8 cellular contexts compared by ENCODE assay signal in genomic region chr6:21597706-21598273, GRCh38. TPM values are rescaled to one million over a fixed set of nuclear protein-coding genes. Genes with fewer than 3 reads are reported as not detected.
DNase-seq lines count a peak whose midpoint lies in the region; ATAC-seq and TF ChIP-seq lines count a peak whose summit lies in the region.

No MANE protein-coding gene starts in this region.

- DNase-seq in activated T-cell treated with anti-CD3 and anti-CD28 coated beads, Interleukin-2, amount 50 U/mL, for 72 hours = no peak
- DNase-seq in activated T-cell treated with anti-CD3 and anti-CD28 coated beads, Interleukin-2, amount 50 U/mL, for 48 hours = no peak
- DNase-seq in ascending aorta (ENCODE audit: low spot score in 2 of 2) = no peak
- no peak for DNase-seq in kidney epithelial cell (ENCODE audit: low read depth)
- DNase-seq in type B pancreatic cell (ENCODE audit: extremely low spot score, unreplicated experiment) = no peak
- no peak for DNase-seq in NCI-H1105 treated with DMSO at 0.1 percent for 48 hours (lab: John Stamatoyannopoulos, UW)

- peaks cover 58% of the 10 kb centered on the region for H3K27me3 Mint-ChIP-seq in activated T-cell treated with anti-CD3 and anti-CD28 coated beads, Interleukin-2, amount 50 U/mL, for 72 hours (ENCODE audit: low read depth)
- H3K27me3 Mint-ChIP-seq in type B pancreatic cell = peaks cover 4% of the 10 kb centered on the region

- peaks cover 0 to 4% of the 10 kb centered on the region in 2 donors for H3K4me1 ChIP-seq in ascending aorta

- intact Hi-C loops in ascending aorta (cut with DNase I) = loop anchor here (2.0 to 10.0 kb wide), 7 partner anchors 37 to 1297 kb away; no protein-coding TSS in a partner anchor

- H3K4me1 Mint-ChIP-seq in activated T-cell treated with anti-CD3 and anti-CD28 coated beads, Interleukin-2, amount 50 U/mL, for 72 hours (ENCODE audit: low read depth) = peaks cover 32% of the 10 kb centered on the region
- H3K4me1 Mint-ChIP-seq in type B pancreatic cell (ENCODE audit: unreplicated experiment) = peaks cover 31% of the 10 kb centered on the region

- H3K4me3 ChIP-seq in ascending aorta = peak overlapping the region; percentile 78
- H3K4me3 ChIP-seq in kidney epithelial cell (ENCODE audit: low read depth, low read length) = peak overlapping the region; percentile 99

- no peak overlapping the region for H3K27ac Mint-ChIP-seq in activated T-cell treated with anti-CD3 and anti-CD28 coated beads, Interleukin-2, amount 50 U/mL, for 72 hours
- H3K27ac Mint-ChIP-seq in type B pancreatic cell = peak overlapping the region; percentile 74

- no peaks in the 10 kb centered on the region for H3K27me3 ChIP-seq in ascending aorta
- H3K27me3 ChIP-seq in kidney epithelial cell (ENCODE audit: control insufficient read depth, insufficient read depth, low read length) = no peaks in the 10 kb centered on the region

- H3K9me3 ChIP-seq in ascending aorta = no peaks in the 10 kb centered on the region

- H3K36me3 Mint-ChIP-seq in activated T-cell treated with anti-CD3 and anti-CD28 coated beads, Interleukin-2, amount 50 U/mL, for 72 hours (ENCODE audit: insufficient read depth in 2 of 2) = peaks cover 5% of the 10 kb centered on the region in 2 donors
- H3K36me3 Mint-ChIP-seq in type B pancreatic cell = peaks cover 54% of the 10 kb centered on the region

- no peaks in the 10 kb centered on the region for H3K9me3 Mint-ChIP-seq in activated T-cell treated with anti-CD3 and anti-CD28 coated beads, Interleukin-2, amount 50 U/mL, for 72 hours
- peaks cover 5% of the 10 kb centered on the region for H3K9me3 Mint-ChIP-seq in type B pancreatic cell

- H3K27ac ChIP-seq in ascending aorta = no peak overlapping the region

- H3K36me3 ChIP-seq in ascending aorta = no peaks in the 10 kb centered on the region
- H3K36me3 ChIP-seq in kidney epithelial cell (ENCODE audit: control insufficient read depth, insufficient read depth, low read length) = peaks cover 1% of the 10 kb centered on the region

- TF ChIP-seq CTCF in ascending aorta (IDR thresholded peaks at IDR 0.05) (no peak), kidney epithelial cell (IDR thresholded peaks at IDR 0.05; ENCODE audit: insufficient read depth, low read length, poor library complexity, severe bottlenecking) (no peak), type B pancreatic cell (conservative IDR thresholded peaks at IDR 0.05) (no peak)

- ATAC-seq in activated T-cell treated with anti-CD3 and anti-CD28 coated beads, Interleukin-2, amount 50 U/mL, for 72 hours (replicated peaks in 1 of 2) = no peak
- ATAC-seq in HG02840 (IDR thresholded peaks at IDR 0.05; ENCODE audit: low FRiP score, unreplicated experiment) (no peak), HG03520 (IDR thresholded peaks at IDR 0.05; ENCODE audit: unreplicated experiment) (no peak)

- peak overlapping the region; percentile 65 to 95 for H3K4me3 Mint-ChIP-seq in activated T-cell treated with anti-CD3 and anti-CD28 coated beads, Interleukin-2, amount 50 U/mL, for 72 hours
- peak overlapping the region; percentile 98 for H3K4me3 Mint-ChIP-seq in type B pancreatic cell

RNA-seq across cellular contexts. Expression of gene SOX4, which starts 4.2 kb away (rescaled TPM):
- 1 to 10 TPM; 1.9 to 3.5 TPM for total RNA-seq in activated T-cell treated with anti-CD3 and anti-CD28 coated beads, Interleukin-2, amount 50 U/mL, for 72 hours
- total RNA-seq in ascending aorta (10.4 TPM), kidney epithelial cell (143 and 147 TPM in 2 replicates), type B pancreatic cell (ENCODE audit: low replicate concordance) (138 and 152 TPM in 2 replicates)

Comparison
In these comparisons a context has a peak if more than half of its experiments do, and no peak if none do; other contexts are left out.
1. RNA of gene SOX4, which starts 4.2 kb away (total RNA-seq): 138 to 152 TPM in type B pancreatic cell and 143 to 147 TPM in kidney epithelial cell; 10.4 TPM in ascending aorta (single experiment) and 1.9 to 3.5 TPM in activated T-cell treated with anti-CD3 and anti-CD28 coated beads, Interleukin-2, amount 50 U/mL, for 72 hours; every median in the first group is over 10 times any median in the second.